8 cellular contexts compared by ENCODE assay signal in genomic region chr17:76271669-76272540, GRCh38. TPM values are rescaled to one million over a fixed set of nuclear protein-coding genes. Genes with fewer than 3 reads are reported as not detected.
A peak's percentile ranks its signal among the peaks of the same experiment; 100 is the strongest.
DNase-seq lines count a peak whose midpoint lies in the region; ATAC-seq, FAIRE-seq and TF ChIP-seq lines count a peak whose summit lies in the region.

No MANE protein-coding gene starts in this region.

- no peaks in the 10 kb centered on the region for H3K27me3 ChIP-seq in CD4-positive, CD25-positive, alpha-beta regulatory T cell (ENCODE audit: control insufficient read depth, insufficient read depth, low read length)
- H3K27me3 ChIP-seq in Loucy (ENCODE audit: insufficient read depth, low read length, poor library complexity, severe bottlenecking) (no peaks in the 10 kb centered on the region), lower lobe of right lung (ENCODE audit: low read depth) (no peaks in the 10 kb centered on the region)

- CTCF ChIA-PET in activated naive CD4-positive, alpha-beta T cell treated with anti-CD3 and anti-CD28 coated beads for 36 hours (lab: Charles Lee), result interaction anchor here (0.6 to 3.5 kb wide), 12 partner anchors 8 to 152 kb away, joined by 3 to 18 read pairs (median 3); no protein-coding TSS in a partner anchor

- FAIRE-seq in urothelium cell line (lab: Jason Lieb, UNC), result no peak

- H3K36me3 Mint-ChIP-seq in CD4-positive, CD25-positive, alpha-beta regulatory T cell, result peaks cover 9% of the 10 kb centered on the region
- H3K36me3 Mint-ChIP-seq in activated naive CD4-positive, alpha-beta T cell treated with anti-CD3 and anti-CD28 coated beads for 36 hours (ENCODE audit: low read depth), result peaks cover 44% of the 10 kb centered on the region
- peaks cover 95% of the 10 kb centered on the region for H3K36me3 Mint-ChIP-seq in stimulated activated effector memory CD8-positive, alpha-beta T cell treated with anti-CD3 and anti-CD28 coated beads, Interleukin-12 subunit alpha, Interleukin-12 subunit beta, amount 100 ng/mL, for 72 hours

- H3K4me3 Mint-ChIP-seq in CD4-positive, CD25-positive, alpha-beta regulatory T cell, result peak overlapping the region; percentile 84 to 93 (median 87)
- H3K4me3 Mint-ChIP-seq in activated naive CD4-positive, alpha-beta T cell treated with anti-CD3 and anti-CD28 coated beads for 36 hours, result peak overlapping the region; percentile 79
- peak overlapping the region; percentile 88 for H3K4me3 Mint-ChIP-seq in stimulated activated effector memory CD8-positive, alpha-beta T cell treated with anti-CD3 and anti-CD28 coated beads, Interleukin-12 subunit alpha, Interleukin-12 subunit beta, amount 100 ng/mL, for 72 hours

- peak overlapping the region; percentile 92 for H3K27ac ChIP-seq in CD4-positive, CD25-positive, alpha-beta regulatory T cell (ENCODE audit: insufficient read depth, low read length, poor library complexity, severe bottlenecking)
- peak overlapping the region; percentile 76 for H3K27ac ChIP-seq in lower lobe of right lung

- peaks cover 11% of the 10 kb centered on the region for H3K36me3 ChIP-seq in CD4-positive, CD25-positive, alpha-beta regulatory T cell (ENCODE audit: control insufficient read depth, insufficient read depth, low read length)
- H3K36me3 ChIP-seq in Loucy (ENCODE audit: insufficient read depth, low read length) (no peaks in the 10 kb centered on the region; the same call in 1 of the 2 replicates), lower lobe of right lung (peaks cover 23% of the 10 kb centered on the region)

- no peaks in the 10 kb centered on the region for H3K9me2 ChIP-seq in Loucy (replicated peaks; ENCODE audit: low read depth, low read length)

- no peaks in the 10 kb centered on the region for H3K9me3 Mint-ChIP-seq in CD4-positive, CD25-positive, alpha-beta regulatory T cell
- no peaks in the 10 kb centered on the region for H3K9me3 Mint-ChIP-seq in activated naive CD4-positive, alpha-beta T cell treated with anti-CD3 and anti-CD28 coated beads for 36 hours
- H3K9me3 Mint-ChIP-seq in stimulated activated effector memory CD8-positive, alpha-beta T cell treated with anti-CD3 and anti-CD28 coated beads, Interleukin-12 subunit alpha, Interleukin-12 subunit beta, amount 100 ng/mL, for 72 hours, result no peaks in the 10 kb centered on the region

- H3K9ac ChIP-seq in Loucy (ENCODE audit: low read depth, low read length, poor library complexity, severe bottlenecking), result peak overlapping the region; percentile 64

- H3F3A ChIP-seq in Loucy (ENCODE audit: low read depth), result no peaks in the 10 kb centered on the region

- peak; percentile 34 to 51 for ATAC-seq in CD4-positive, CD25-positive, alpha-beta regulatory T cell (ENCODE audit: low read depth in 2 of 2)
- ATAC-seq in GM21360 (IDR thresholded peaks at IDR 0.05; ENCODE audit: unreplicated experiment) (peak; percentile 37), lower lobe of right lung (peak; percentile 29 to 45)
- ATAC-seq in stimulated activated effector memory CD8-positive, alpha-beta T cell treated with anti-CD3 and anti-CD28 coated beads, Interleukin-12 subunit alpha, Interleukin-12 subunit beta, amount 100 ng/mL, for 72 hours, result peak; percentile 58

- H3K27ac Mint-ChIP-seq in CD4-positive, CD25-positive, alpha-beta regulatory T cell, result peak overlapping the region; percentile 87 to 97 (median 90)
- H3K27ac Mint-ChIP-seq in activated naive CD4-positive, alpha-beta T cell treated with anti-CD3 and anti-CD28 coated beads for 36 hours, result peak overlapping the region; percentile 91
- peak overlapping the region; percentile 96 for H3K27ac Mint-ChIP-seq in stimulated activated effector memory CD8-positive, alpha-beta T cell treated with anti-CD3 and anti-CD28 coated beads, Interleukin-12 subunit alpha, Interleukin-12 subunit beta, amount 100 ng/mL, for 72 hours

- H4K20me1 ChIP-seq in Loucy (ENCODE audit: insufficient read depth, low read length, poor library complexity, severe bottlenecking), result peaks cover 28% of the 10 kb centered on the region

- H2AFZ ChIP-seq in Loucy (ENCODE audit: low read length), result no peak overlapping the region

- H3K4me1 Mint-ChIP-seq in CD4-positive, CD25-positive, alpha-beta regulatory T cell, result peaks cover 5 to 80% (median 29%) of the 10 kb centered on the region in 4 donors
- peaks cover 67% of the 10 kb centered on the region for H3K4me1 Mint-ChIP-seq in activated naive CD4-positive, alpha-beta T cell treated with anti-CD3 and anti-CD28 coated beads for 36 hours (ENCODE audit: low read depth)
- H3K4me1 Mint-ChIP-seq in stimulated activated effector memory CD8-positive, alpha-beta T cell treated with anti-CD3 and anti-CD28 coated beads, Interleukin-12 subunit alpha, Interleukin-12 subunit beta, amount 100 ng/mL, for 72 hours, result peaks cover 72% of the 10 kb centered on the region

- peak overlapping the region; percentile 69 for H3K4me2 ChIP-seq in Loucy (ENCODE audit: low read depth, low read length, poor library complexity, severe bottlenecking)

- H3K27me3 Mint-ChIP-seq in CD4-positive, CD25-positive, alpha-beta regulatory T cell, result peaks cover 5% of the 10 kb centered on the region
- no peaks in the 10 kb centered on the region for H3K27me3 Mint-ChIP-seq in activated naive CD4-positive, alpha-beta T cell treated with anti-CD3 and anti-CD28 coated beads for 36 hours (ENCODE audit: low read depth)

- peak in 2 of 3 donors; percentile 62 to 83 for DNase-seq in CD4-positive, CD25-positive, alpha-beta regulatory T cell
- DNase-seq in activated naive CD4-positive, alpha-beta T cell treated with anti-CD3 and anti-CD28 coated beads for 36 hours, result peak; percentile 97
- DNase-seq in lower lobe of right lung, result peak; percentile 55
- peak; percentile 57 to 90 for DNase-seq in stimulated activated effector memory CD8-positive, alpha-beta T cell treated with anti-CD3 and anti-CD28 coated beads, Interleukin-12 subunit alpha, Interleukin-12 subunit beta, amount 100 ng/mL, for 72 hours (ENCODE audit: low spot score in 2 of 2)
- no peak for DNase-seq in NCI-H526 treated with DMSO at 0.1 percent for 48 hours (lab: John Stamatoyannopoulos, UW)
- no peak for DNase-seq in urothelium cell line (ENCODE audit: low spot score)

- no peak for TF ChIP-seq CTCF in Loucy (conservative IDR thresholded peaks at IDR 0.05; ENCODE audit: low read length)
- TF ChIP-seq CTCF in lower lobe of right lung (IDR thresholded peaks at IDR 0.05), result no peak

- peaks cover 82% of the 10 kb centered on the region for H3K4me1 ChIP-seq in CD4-positive, CD25-positive, alpha-beta regulatory T cell (ENCODE audit: control insufficient read depth, insufficient read depth, low read length, poor library complexity, severe bottlenecking)
- H3K4me1 ChIP-seq in Loucy (ENCODE audit: insufficient read depth, low read length, poor library complexity, severe bottlenecking) (peaks cover 31% of the 10 kb centered on the region), lower lobe of right lung (peaks cover 83% of the 10 kb centered on the region)

- intact Hi-C loops in activated naive CD4-positive, alpha-beta T cell treated with anti-CD3 and anti-CD28 coated beads for 36 hours (cut with micrococcal nuclease), result loop anchor here (1.0 to 2.0 kb wide), 6 partner anchors 8 to 201 kb away; partner anchors contain the start of gene FOXJ1
- intact Hi-C loops in lower lobe of right lung (cut with DNase I), result no loop called here

- peaks cover 45% of the 10 kb centered on the region for H3K79me2 ChIP-seq in Loucy (ENCODE audit: insufficient read depth, low read length)

- H3K9me3 ChIP-seq in CD4-positive, CD25-positive, alpha-beta regulatory T cell (ENCODE audit: control insufficient read depth in 2 of 2, low read length in 2 of 2), result no peaks in the 10 kb centered on the region
- H3K9me3 ChIP-seq in Loucy (ENCODE audit: insufficient read depth, low read depth, low read length) (no peaks in the 10 kb centered on the region), lower lobe of right lung (no peaks in the 10 kb centered on the region)

- no peak overlapping the region for H3K4me3 ChIP-seq in CD4-positive, CD25-positive, alpha-beta regulatory T cell (ENCODE audit: low read depth, low read length)
- H3K4me3 ChIP-seq in Loucy (ENCODE audit: low read length, poor library complexity, severe bottlenecking) (peak overlapping the region; percentile 67), lower lobe of right lung (peak overlapping the region; percentile 55)

RNA-seq across cellular contexts. Expression of gene UBALD2, which starts 6.8 kb away (rescaled TPM):
- total RNA-seq in CD4-positive, CD25-positive, alpha-beta regulatory T cell, result 247 TPM
- polyA plus RNA-seq in CD4-positive, CD25-positive, alpha-beta regulatory T cell, result 1 to 10 TPM; 3.9 to 9.2 (median 7.3) TPM
- total RNA-seq in activated naive CD4-positive, alpha-beta T cell treated with anti-CD3 and anti-CD28 coated beads for 36 hours, result 100 to 1,000 TPM; 467 to 472 TPM
- total RNA-seq in lower lobe of right lung, result 62.7 TPM

RNA-seq across cellular contexts. Expression of gene RNF157, which starts 31.6 kb away (rescaled TPM):
- total RNA-seq in CD4-positive, CD25-positive, alpha-beta regulatory T cell, result 17.7 TPM
- 1 to 10 TPM; 3.3 to 5.6 (median 4.3) TPM for polyA plus RNA-seq in CD4-positive, CD25-positive, alpha-beta regulatory T cell
- 10 to 100 TPM; 38.1 to 45.3 TPM for total RNA-seq in activated naive CD4-positive, alpha-beta T cell treated with anti-CD3 and anti-CD28 coated beads for 36 hours
- 2.4 TPM for total RNA-seq in lower lobe of right lung

RNA-seq across cellular contexts. Expression of gene QRICH2, which starts 36.2 kb away (rescaled TPM):
- total RNA-seq in CD4-positive, CD25-positive, alpha-beta regulatory T cell, result 2.2 TPM
- polyA plus RNA-seq in CD4-positive, CD25-positive, alpha-beta regulatory T cell, result under 1 TPM in 1 of 4 donors, not detected in 3; 0.50 TPM
- total RNA-seq in activated naive CD4-positive, alpha-beta T cell treated with anti-CD3 and anti-CD28 coated beads for 36 hours, result under 1 TPM; 0.52 TPM
- 4.5 TPM for total RNA-seq in lower lobe of right lung

Comparison
In these comparisons a context has a peak if more than half of its experiments do, and no peak if none do; other contexts are left out.
1. DNase-seq: peak in CD4-positive, CD25-positive, alpha-beta regulatory T cell (2 of 3), activated naive CD4-positive, alpha-beta T cell treated with anti-CD3 and anti-CD28 coated beads for 36 hours (single experiment), lower lobe of right lung (single experiment) and stimulated activated effector memory CD8-positive, alpha-beta T cell treated with anti-CD3 and anti-CD28 coated beads, Interleukin-12 subunit alpha, Interleukin-12 subunit beta, amount 100 ng/mL, for 72 hours (2 of 2); none in NCI-H526 treated with DMSO at 0.1 percent for 48 hours (single experiment) and urothelium cell line (single experiment).
2. Peak in every context shown above with its lines, with median percentiles within 50 percentile points of each other: ATAC-seq, H3K27ac Mint-ChIP-seq and H3K4me3 Mint-ChIP-seq.